5 cellular contexts compared by ENCODE assay signal in the genomic region with DNA sequence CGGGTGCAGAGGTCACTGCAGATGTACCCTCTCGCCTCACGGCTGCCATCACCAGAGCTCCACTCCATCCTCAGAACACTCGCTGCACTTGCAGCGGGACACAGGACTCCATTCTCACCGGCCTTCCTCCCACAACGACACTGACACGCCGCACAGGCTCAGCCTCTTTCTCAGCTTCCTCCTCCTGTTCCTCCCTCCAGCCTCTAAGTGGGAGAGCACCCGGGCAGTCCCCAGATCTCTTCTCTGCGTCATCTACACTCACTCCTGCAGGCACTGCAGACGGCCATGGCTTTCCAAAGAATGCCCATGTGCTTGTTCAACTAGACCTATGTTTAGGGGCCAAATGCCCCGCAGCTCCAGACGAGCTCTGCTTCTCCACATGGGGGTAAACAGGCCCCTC. TPM values are rescaled to one million over a fixed set of nuclear protein-coding genes. Genes with fewer than 3 reads are reported as not detected.
DNase-seq lines count a peak whose midpoint lies in the region; TF ChIP-seq lines count a peak whose summit lies in the region.
"Had no signal": no experiment of that assay in that cellular context is flagged by ENCODE, and none has a peak within 500 bp of the region (broad histone marks: within the 10 kb centered on the region; RNA-seq: fewer than 3 reads in every experiment).

No MANE protein-coding gene starts in this region.

- intact Hi-C loops in esophagus squamous epithelium (cut with DNase I): no loop called here

- H3K36me3 ChIP-seq in esophagus squamous epithelium (peaks cover 46 to 100% (median 56%) of the 10 kb centered on the region in 3 donors), WERI-Rb-1 (peaks cover 95% of the 10 kb centered on the region)

- TF ChIP-seq CTCF in esophagus squamous epithelium (IDR thresholded peaks at IDR 0.05) (no peak), WERI-Rb-1 (IDR thresholded peaks at IDR 0.05; ENCODE audit: low read depth, low read length) (no peak)

- WGBS in esophagus squamous epithelium, 2 donors: 77 to 78% methylated on average over 13 to 14 of the region's 14 CpGs

- H3K4me3 ChIP-seq in esophagus squamous epithelium (no peak overlapping the region), WERI-Rb-1 (ENCODE audit: low read depth, low read length) (no peak overlapping the region)

- no peak for TF ChIP-seq POLR2A in esophagus squamous epithelium (IDR thresholded peaks at IDR 0.05)

- no peaks in the 10 kb centered on the region for H3K27me3 ChIP-seq in esophagus squamous epithelium
- no peaks in the 10 kb centered on the region for H3K27me3 ChIP-seq in WERI-Rb-1 (ENCODE audit: insufficient read depth, low read depth, severe bottlenecking)

- DNase-seq in M059J (ENCODE audit: low read depth) (peak; percentile 51), esophagus squamous epithelium (lab: John Stamatoyannopoulos, UW) (no peak), NCI-H128 (lab: John Stamatoyannopoulos, UW; ENCODE audit: unreplicated experiment) (no peak), WERI-Rb-1 (no peak)
- DNase-seq: stimulated activated CD8-positive, alpha-beta memory T cell treated with anti-CD3 and anti-CD28 coated beads, Interleukin-4, amount 100 ng/mL, for 48 hours had no signal

- H3K9me3 ChIP-seq in esophagus squamous epithelium: no peaks in the 10 kb centered on the region
- H3K9me3 ChIP-seq in WERI-Rb-1 (ENCODE audit: severe bottlenecking): no peaks in the 10 kb centered on the region

- H3K27ac ChIP-seq in esophagus squamous epithelium (peak overlapping the region; percentile 46 to 69 (median 51)), WERI-Rb-1 (no peak overlapping the region)

- peaks cover 26 to 78% (median 32%) of the 10 kb centered on the region in 3 donors for H3K4me1 ChIP-seq in esophagus squamous epithelium

RNA-seq across cellular contexts. Expression of gene FKRP, which starts 14.3 kb away (rescaled TPM):
- 13.1 and 28.4 TPM in 2 replicates for total RNA-seq in M059J (2014; rRNA removed; shearing (Covaris generic))
- total RNA-seq in esophagus squamous epithelium: 10 to 100 TPM in 1 of 4 donors, 1 to 10 TPM in 3; 5.6 to 12.6 (median 9.3) TPM

RNA-seq across cellular contexts. Expression of gene STRN4, which starts 14.7 kb away (rescaled TPM):
- total RNA-seq in M059J (2014; rRNA removed; shearing (Covaris generic)): 44.7 and 78.1 TPM in 2 replicates
- 10 to 100 TPM; 60.1 to 86.4 (median 69.7) TPM for total RNA-seq in esophagus squamous epithelium

RNA-seq across cellular contexts. Expression of gene PRKD2, which starts 14.7 kb away (rescaled TPM):
- 18.9 and 38.7 TPM in 2 replicates for total RNA-seq in M059J (2014; rRNA removed; shearing (Covaris generic))
- total RNA-seq in esophagus squamous epithelium: 10 to 100 TPM; 28.8 to 54.2 (median 31.8) TPM

RNA-seq across cellular contexts. Expression of gene SLC1A5, which starts 56.8 kb away (rescaled TPM):
- 89.0 and 173 TPM in 2 replicates for total RNA-seq in M059J (2014; rRNA removed; shearing (Covaris generic))
- 100 to 1,000 TPM in 3 of 4 donors, 10 to 100 TPM in 1; 97.3 to 156 (median 114) TPM for total RNA-seq in esophagus squamous epithelium
